ENCODE assay signal across 30 cellular contexts in the genomic region with DNA sequence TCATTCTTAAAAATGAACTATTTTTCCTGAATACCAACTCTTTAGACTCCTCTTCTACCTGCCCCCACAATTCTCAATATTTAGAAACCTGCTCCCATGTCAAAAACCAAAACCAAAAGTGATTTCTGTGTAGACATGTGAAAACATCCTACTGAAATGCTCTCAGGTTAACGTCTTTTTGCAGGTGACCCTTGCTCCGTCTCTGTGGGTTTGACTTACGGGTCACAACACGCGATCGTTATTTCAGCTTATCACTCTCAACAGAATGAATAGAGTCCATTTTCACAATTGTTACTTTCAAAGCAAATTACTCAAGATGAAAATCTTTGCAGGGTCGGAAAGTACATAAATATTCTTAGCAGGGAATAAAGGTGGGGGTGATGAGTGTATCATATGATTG.
"Had no signal": no experiment of that assay in that cellular context is flagged by ENCODE, and none has a peak within 500 bp of the region (broad histone marks: within the 10 kb centered on the region; RNA-seq: fewer than 3 reads in every experiment).

No MANE protein-coding gene starts in this region.

- H3K36me3 ChIP-seq: brain microvascular endothelial cell, gastrocnemius medialis, heart left ventricle, WERI-Rb-1 had no signal

- H3K27me3 ChIP-seq: brain microvascular endothelial cell, dorsolateral prefrontal cortex, gastrocnemius medialis, heart left ventricle had no signal

- H3K4me1 ChIP-seq: gastrocnemius medialis had no signal

- FAIRE-seq: astrocyte, bronchial epithelial cell had no signal

- DNase-seq: activated B cell treated with CpG ODN at 0.5 μM for 24 hours; activated CD4-positive, alpha-beta T cell treated with anti-CD3 and anti-CD28 coated beads for 48 hours; activated CD4-positive, alpha-beta T cell treated with anti-CD3 and anti-CD28 coated beads, Interleukin-2, amount 50 U/mL, for 1 hour; activated CD4-positive, alpha-beta T cell treated with anti-CD3 and anti-CD28 coated beads, Interleukin-2, amount 50 U/mL, for 48 hours; activated CD8-positive, alpha-beta memory T cell treated with anti-CD3 and anti-CD28 coated beads for 24 hours; activated CD8-positive, alpha-beta T cell treated with anti-CD3 and anti-CD28 coated beads for 36 hours; activated effector memory CD4-positive, alpha-beta T cell treated with Interleukin-2 at 50 U/mL for 16 hours; activated gamma-delta T cell treated with Interleukin-2 at 50 U/mL for 16 hours; activated naive CD4-positive, alpha-beta T cell treated with anti-CD3 and anti-CD28 coated beads, Interleukin-2, amount 50 U/mL, for 16 hours; activated naive CD4-positive, alpha-beta T cell treated with Interleukin-2 at 50 U/mL for 16 hours; activated T-cell treated with anti-CD3 and anti-CD28 coated beads, Interleukin-2, amount 50 U/mL, for 4 hours; amniotic stem cell; anterior cingulate cortex; brain microvascular endothelial cell; dorsolateral prefrontal cortex; effector memory CD4-positive, alpha-beta T cell; endodermal cell; foreskin fibroblast; gastrocnemius medialis; glutamatergic neuron; heart left ventricle; T-helper 17 cell; T1000; WERI-Rb-1 had no signal

- H3K27ac ChIP-seq: brain microvascular endothelial cell, coronary artery, dorsolateral prefrontal cortex, gastrocnemius medialis, heart left ventricle, WERI-Rb-1 had no signal

- H3K9me3 ChIP-seq: gastrocnemius medialis, heart left ventricle had no signal

- H3K4me3 ChIP-seq: coronary artery, dorsolateral prefrontal cortex, gastrocnemius medialis, heart left ventricle had no signal

- ATAC-seq: activated CD4-positive, CD25-positive, alpha-beta regulatory T cell treated with anti-CD3 and anti-CD28 coated beads, Interleukin-2, amount 50 U/mL, for 24 hours; activated CD8-positive, alpha-beta T cell treated with anti-CD3 and anti-CD28 coated beads for 36 hours; activated T-cell treated with anti-CD3 and anti-CD28 coated beads, Interleukin-2, amount 50 U/mL, for 4 hours; activated T-helper 17 cell treated with anti-CD3 and anti-CD28 coated beads, Interleukin-2, amount 50 U/mL, for 72 hours; esophagus mucosa; gastrocnemius medialis; T-helper 17 cell had no signal
